In genomic region chr5:179344301-179345178, GRCh38 we compare ENCODE assay signal across 11 cellular contexts. TPM values are rescaled to one million over a fixed set of nuclear protein-coding genes. Genes with fewer than 3 reads are reported as not detected.
DNase-seq lines count a peak whose midpoint lies in the region; ATAC-seq and TF ChIP-seq lines count a peak whose summit lies in the region.
"Had no signal": no experiment of that assay in that cellular context is flagged by ENCODE, and none has a peak within 500 bp of the region (broad histone marks: within the 10 kb centered on the region; RNA-seq: fewer than 3 reads in every experiment).

No MANE protein-coding gene starts in this region.

- WGBS in urinary bladder, result under 1% methylated on average over 92 of the region's 92 CpGs

- no peak for DNase-seq in activated CD8-positive, alpha-beta T cell treated with anti-CD3 and anti-CD28 coated beads for 36 hours
- no peak for DNase-seq in activated CD8-positive, alpha-beta T cell treated with anti-CD3 and anti-CD28 coated beads, Interleukin-2, amount 10 ng/mL, durations not matched to agents 7 days and 5 days
- peak; percentile 33 for DNase-seq in endothelial cell (ENCODE audit: low spot score)
- peak in 1 of 2 experiments; percentile 51 for DNase-seq in mesothelial cell of epicardium (ENCODE audit: low spot score in 2 of 2, unreplicated experiment in 2 of 2)
- DNase-seq in HPDE6-E6E7 (ENCODE audit: extremely low spot score), result no peak
- DNase-seq: CD4-positive, alpha-beta T cell; NCI-H2081 treated with DMSO at 0.1 percent for 48 hours had no signal

- H3K4me3 ChIP-seq in urinary bladder (ENCODE audit: low read depth, low read length), result peak overlapping the region; percentile 74

- no peaks in the 10 kb centered on the region for H3K4me1 ChIP-seq in urinary bladder (ENCODE audit: insufficient read depth)

- H3K9me3 Mint-ChIP-seq in activated CD8-positive, alpha-beta T cell treated with anti-CD3 and anti-CD28 coated beads for 36 hours, result no peaks in the 10 kb centered on the region
- no peaks in the 10 kb centered on the region for H3K9me3 Mint-ChIP-seq in activated CD8-positive, alpha-beta T cell treated with anti-CD3 and anti-CD28 coated beads, Interleukin-2, amount 10 ng/mL, durations not matched to agents 7 days and 5 days (ENCODE audit: insufficient read depth)
- no peaks in the 10 kb centered on the region for H3K9me3 Mint-ChIP-seq in endothelial cell (ENCODE audit: unreplicated experiment)
- no peaks in the 10 kb centered on the region for H3K9me3 Mint-ChIP-seq in mesothelial cell of epicardium
- H3K9me3 Mint-ChIP-seq: CD4-positive, alpha-beta T cell had no signal

- H3K27ac ChIP-seq in urinary bladder (ENCODE audit: low read depth), result peak overlapping the region; percentile 26

- no peaks in the 10 kb centered on the region for H3K36me3 Mint-ChIP-seq in activated CD8-positive, alpha-beta T cell treated with anti-CD3 and anti-CD28 coated beads for 36 hours (ENCODE audit: low read depth)
- H3K36me3 Mint-ChIP-seq in activated CD8-positive, alpha-beta T cell treated with anti-CD3 and anti-CD28 coated beads, Interleukin-2, amount 10 ng/mL, durations not matched to agents 7 days and 5 days (ENCODE audit: low read depth), result peaks cover 2% of the 10 kb centered on the region
- peaks cover 17% of the 10 kb centered on the region for H3K36me3 Mint-ChIP-seq in endothelial cell (ENCODE audit: low read depth, unreplicated experiment)
- no peaks in the 10 kb centered on the region for H3K36me3 Mint-ChIP-seq in mesothelial cell of epicardium

- no peak for TF ChIP-seq CTCF in activated CD8-positive, alpha-beta T cell treated with anti-CD3 and anti-CD28 coated beads for 36 hours (IDR thresholded peaks at IDR 0.05)
- TF ChIP-seq CTCF in endothelial cell (IDR thresholded peaks at IDR 0.05; ENCODE audit: unreplicated experiment) (peak; percentile 9), mesothelial cell of epicardium (IDR thresholded peaks at IDR 0.05; ENCODE audit: unreplicated experiment) (no peak)

- H3K27me3 Mint-ChIP-seq in activated CD8-positive, alpha-beta T cell treated with anti-CD3 and anti-CD28 coated beads for 36 hours, result peaks cover 47% of the 10 kb centered on the region
- peaks cover 50% of the 10 kb centered on the region for H3K27me3 Mint-ChIP-seq in activated CD8-positive, alpha-beta T cell treated with anti-CD3 and anti-CD28 coated beads, Interleukin-2, amount 10 ng/mL, durations not matched to agents 7 days and 5 days (ENCODE audit: low read depth)
- H3K27me3 Mint-ChIP-seq in endothelial cell (ENCODE audit: unreplicated experiment) (peaks cover 34% of the 10 kb centered on the region), mesothelial cell of epicardium (ENCODE audit: low read depth) (peaks cover 72% of the 10 kb centered on the region)

- intact Hi-C loops in activated CD8-positive, alpha-beta T cell treated with anti-CD3 and anti-CD28 coated beads for 36 hours (cut with micrococcal nuclease), result no loop called here

- H3K27ac Mint-ChIP-seq in activated CD8-positive, alpha-beta T cell treated with anti-CD3 and anti-CD28 coated beads for 36 hours, result no peak overlapping the region
- H3K27ac Mint-ChIP-seq in activated CD8-positive, alpha-beta T cell treated with anti-CD3 and anti-CD28 coated beads, Interleukin-2, amount 10 ng/mL, durations not matched to agents 7 days and 5 days, result no peak overlapping the region
- H3K27ac Mint-ChIP-seq in endothelial cell (ENCODE audit: unreplicated experiment) (no peak overlapping the region), mesothelial cell of epicardium (no peak overlapping the region)
- H3K27ac Mint-ChIP-seq: CD4-positive, alpha-beta T cell had no signal

- peaks cover 6% of the 10 kb centered on the region for H3K4me1 Mint-ChIP-seq in activated CD8-positive, alpha-beta T cell treated with anti-CD3 and anti-CD28 coated beads for 36 hours (ENCODE audit: low read depth)
- H3K4me1 Mint-ChIP-seq in activated CD8-positive, alpha-beta T cell treated with anti-CD3 and anti-CD28 coated beads, Interleukin-2, amount 10 ng/mL, durations not matched to agents 7 days and 5 days (ENCODE audit: low read depth), result peaks cover 5% of the 10 kb centered on the region
- peaks cover 17% of the 10 kb centered on the region for H3K4me1 Mint-ChIP-seq in endothelial cell (ENCODE audit: unreplicated experiment)
- peaks cover 12% of the 10 kb centered on the region for H3K4me1 Mint-ChIP-seq in mesothelial cell of epicardium

- CTCF ChIA-PET in activated CD8-positive, alpha-beta T cell treated with anti-CD3 and anti-CD28 coated beads for 36 hours (lab: Charles Lee), result no interaction called here
- CTCF ChIA-PET in activated CD8-positive, alpha-beta T cell treated with anti-CD3 and anti-CD28 coated beads, Interleukin-2, amount 10 ng/mL, durations not matched to agents 7 days and 5 days (lab: Charles Lee), result no interaction called here

- no peaks in the 10 kb centered on the region for H3K36me3 ChIP-seq in urinary bladder (ENCODE audit: insufficient read depth)

- H3K4me3 Mint-ChIP-seq in activated CD8-positive, alpha-beta T cell treated with anti-CD3 and anti-CD28 coated beads for 36 hours, result no peak overlapping the region
- no peak overlapping the region for H3K4me3 Mint-ChIP-seq in activated CD8-positive, alpha-beta T cell treated with anti-CD3 and anti-CD28 coated beads, Interleukin-2, amount 10 ng/mL, durations not matched to agents 7 days and 5 days
- H3K4me3 Mint-ChIP-seq in endothelial cell (ENCODE audit: unreplicated experiment), result no peak overlapping the region
- peak overlapping the region; percentile 52 for H3K4me3 Mint-ChIP-seq in mesothelial cell of epicardium
- H3K4me3 Mint-ChIP-seq: CD4-positive, alpha-beta T cell had no signal

- ATAC-seq in activated CD8-positive, alpha-beta T cell treated with anti-CD3 and anti-CD28 coated beads for 36 hours, result peak; percentile 29
- ATAC-seq in activated CD8-positive, alpha-beta T cell treated with anti-CD3 and anti-CD28 coated beads, Interleukin-2, amount 10 ng/mL, durations not matched to agents 7 days and 5 days, result no peak
- no peak for ATAC-seq in GM18520 (IDR thresholded peaks at IDR 0.05; ENCODE audit: unreplicated experiment)
- no peak for ATAC-seq in HG02973 (IDR thresholded peaks at IDR 0.05; ENCODE audit: unreplicated experiment)

- POLR2A ChIA-PET in activated CD8-positive, alpha-beta T cell treated with anti-CD3 and anti-CD28 coated beads for 36 hours (lab: Charles Lee), result no interaction called here
- POLR2A ChIA-PET in activated CD8-positive, alpha-beta T cell treated with anti-CD3 and anti-CD28 coated beads, Interleukin-2, amount 10 ng/mL, durations not matched to agents 7 days and 5 days (lab: Charles Lee), result no interaction called here

RNA-seq across cellular contexts. Expression of gene ADAMTS2, which starts 0.7 kb away (rescaled TPM):
- not detected for total RNA-seq in activated CD8-positive, alpha-beta T cell treated with anti-CD3 and anti-CD28 coated beads for 36 hours
- total RNA-seq in activated CD8-positive, alpha-beta T cell treated with anti-CD3 and anti-CD28 coated beads, Interleukin-2, amount 10 ng/mL, durations not matched to agents 7 days and 5 days, result not detected
- total RNA-seq in endothelial cell (ENCODE audit: unreplicated experiment) (1.5 TPM), mesothelial cell of epicardium (8.2 to 10.5 TPM (median 9.5 TPM) in 3 replicates), urinary bladder (80.9 TPM)
- polyA plus RNA-seq in urinary bladder, result 22.8 TPM
- total RNA-seq: activated CD8-positive, alpha-beta memory T cell treated with anti-CD3 and anti-CD28 coated beads for 36 hours; CD4-positive, alpha-beta T cell had no signal
